ENCODE assay signal across 18 cellular contexts in genomic region chr12:3314306-3314663, GRCh38.
DNase-seq lines count a peak whose midpoint lies in the region; ATAC-seq and TF ChIP-seq lines count a peak whose summit lies in the region.
"Had no signal": no experiment of that assay in that cellular context is flagged by ENCODE, and none has a peak within 500 bp of the region (broad histone marks: within the 10 kb centered on the region; RNA-seq: fewer than 3 reads in every experiment).

No MANE protein-coding gene starts in this region.

- H3K27me3 Mint-ChIP-seq in WTC11 (ENCODE audit: low read depth) = no peaks in the 10 kb centered on the region
- H3K27me3 Mint-ChIP-seq in T-helper 2 cell treated with Interferon-gamma antibody and Interleukin-4, amounts not matched to agents 5 μg/mL and 100 μg/mL, for 36 hours (ENCODE audit: low read depth) = peaks cover 2% of the 10 kb centered on the region

- no peaks in the 10 kb centered on the region for H3K79me1 ChIP-seq in mesenchymal stem cell (replicated peaks; ENCODE audit: low read length, poor library complexity, severe bottlenecking)

- H3K9me3 ChIP-seq in Loucy (ENCODE audit: insufficient read depth, low read depth, low read length) (no peaks in the 10 kb centered on the region), mesenchymal stem cell (ENCODE audit: control insufficient read depth, low read length) (no peaks in the 10 kb centered on the region)
- H3K9me3 ChIP-seq: stomach had no signal

- H2BK15ac ChIP-seq in mesenchymal stem cell (ENCODE audit: low read depth, poor library complexity, severe bottlenecking) = no peak overlapping the region

- H3K4me2 ChIP-seq in Loucy (ENCODE audit: low read depth, low read length, poor library complexity, severe bottlenecking) (no peak overlapping the region), mesenchymal stem cell (ENCODE audit: low read length, poor library complexity, severe bottlenecking) (no peak overlapping the region)

- 72% methylated on average over 4 of the region's 5 CpGs for WGBS in mesenchymal stem cell

- H3K4me1 ChIP-seq in Loucy (ENCODE audit: insufficient read depth, low read length, poor library complexity, severe bottlenecking) (no peaks in the 10 kb centered on the region), mesenchymal stem cell (ENCODE audit: control insufficient read depth, insufficient read depth, low read depth, low read length) (peaks cover 18% of the 10 kb centered on the region)

- peak; percentile 97 for DNase-seq in DMS53 treated with DMSO at 0.1 percent for 48 hours (lab: John Stamatoyannopoulos, UW; ENCODE audit: unreplicated experiment)
- DNase-seq in WTC11 (ENCODE audit: low spot score) = no peak
- DNase-seq in mesenchymal stem cell = no peak
- no peak for DNase-seq in NCI-H128 (lab: John Stamatoyannopoulos, UW; ENCODE audit: unreplicated experiment)
- no peak for DNase-seq in putamen (ENCODE audit: low spot score)
- no peak for DNase-seq in T-helper 2 cell treated with Interferon-gamma antibody and Interleukin-4, amounts not matched to agents 5 μg/mL and 100 μg/mL, for 36 hours (ENCODE audit: low spot score)
- DNase-seq: activated CD4-positive, CD25-positive, alpha-beta regulatory T cell treated with anti-CD3 and anti-CD28 coated beads, Interleukin-2, amount 50 U/mL, for 72 hours; CD8-positive, alpha-beta memory T cell; stimulated activated CD4-positive, alpha-beta T cell treated with anti-CD3 and anti-CD28 coated beads, Interleukin-4, amount 100 ng/mL, for 1 hour; stomach; trophoblast cell had no signal

- no peaks in the 10 kb centered on the region for H3K36me3 Mint-ChIP-seq in WTC11
- H3K36me3 Mint-ChIP-seq in T-helper 2 cell treated with Interferon-gamma antibody and Interleukin-4, amounts not matched to agents 5 μg/mL and 100 μg/mL, for 36 hours (ENCODE audit: low read depth) = no peaks in the 10 kb centered on the region
- H3K36me3 Mint-ChIP-seq: activated naive CD4-positive, alpha-beta T cell treated with anti-CD3 and anti-CD28 coated beads, Interleukin-2, amount 10 ng/mL, durations not matched to agents 7 days and 5 days; CD8-positive, alpha-beta memory T cell; natural killer cell treated with Interleukin-12 subunit alpha and Interleukin-12 subunit beta and Interleukin-15 and Interleukin-18, amount 100 ng/mL, for 72 hours had no signal

- H2AFZ ChIP-seq in Loucy (ENCODE audit: low read length) = no peak overlapping the region
- no peak overlapping the region for H2AFZ ChIP-seq in mesenchymal stem cell (ENCODE audit: low read depth, low read length)

- H3K4me1 Mint-ChIP-seq in WTC11 = peaks cover 8% of the 10 kb centered on the region
- H3K4me1 Mint-ChIP-seq in T-helper 2 cell treated with Interferon-gamma antibody and Interleukin-4, amounts not matched to agents 5 μg/mL and 100 μg/mL, for 36 hours (ENCODE audit: low read depth) = no peaks in the 10 kb centered on the region
- H3K4me1 Mint-ChIP-seq: activated naive CD4-positive, alpha-beta T cell treated with anti-CD3 and anti-CD28 coated beads, Interleukin-2, amount 10 ng/mL, durations not matched to agents 7 days and 5 days; CD8-positive, alpha-beta memory T cell; central memory CD8-positive, alpha-beta T cell had no signal

- peak; percentile 17 for ATAC-seq in WTC11
- no peak for ATAC-seq in GM21515 (IDR thresholded peaks at IDR 0.05; ENCODE audit: unreplicated experiment)

- peak overlapping the region in 1 of 2 experiments; percentile 39 for H3K14ac ChIP-seq in mesenchymal stem cell (ENCODE audit: low read length in 2 of 2)

- no peak overlapping the region for H3K4me3 Mint-ChIP-seq in WTC11
- no peak overlapping the region for H3K4me3 Mint-ChIP-seq in T-helper 2 cell treated with Interferon-gamma antibody and Interleukin-4, amounts not matched to agents 5 μg/mL and 100 μg/mL, for 36 hours
- H3K4me3 Mint-ChIP-seq: activated naive CD4-positive, alpha-beta T cell treated with anti-CD3 and anti-CD28 coated beads, Interleukin-2, amount 10 ng/mL, durations not matched to agents 7 days and 5 days; CD8-positive, alpha-beta memory T cell; central memory CD8-positive, alpha-beta T cell; natural killer cell treated with Interleukin-12 subunit alpha and Interleukin-12 subunit beta and Interleukin-15 and Interleukin-18, amount 100 ng/mL, for 72 hours had no signal

- no peak overlapping the region for H3K9ac ChIP-seq in Loucy (ENCODE audit: low read depth, low read length, poor library complexity, severe bottlenecking)
- peak overlapping the region; percentile 41 for H3K9ac ChIP-seq in mesenchymal stem cell (ENCODE audit: low read length)

- H3K27ac ChIP-seq in mesenchymal stem cell (ENCODE audit: low read length, poor library complexity, severe bottlenecking) = no peak overlapping the region
- H3K27ac ChIP-seq: epithelial cell of prostate had no signal

- H3F3A ChIP-seq in Loucy (ENCODE audit: low read depth) = no peaks in the 10 kb centered on the region

- H3K36me3 ChIP-seq in Loucy (ENCODE audit: insufficient read depth, low read length) (no peaks in the 10 kb centered on the region), mesenchymal stem cell (ENCODE audit: control insufficient read depth in 1 of 2, insufficient read depth in 2 of 2, low read depth in 1 of 2, low read length in 2 of 2) (no peaks in the 10 kb centered on the region)
- H3K36me3 ChIP-seq: stomach had no signal

- no peaks in the 10 kb centered on the region for H3K79me2 ChIP-seq in Loucy (ENCODE audit: insufficient read depth, low read length)

- H3K27ac Mint-ChIP-seq in WTC11 = no peak overlapping the region
- H3K27ac Mint-ChIP-seq in T-helper 2 cell treated with Interferon-gamma antibody and Interleukin-4, amounts not matched to agents 5 μg/mL and 100 μg/mL, for 36 hours = no peak overlapping the region
- H3K27ac Mint-ChIP-seq: activated naive CD4-positive, alpha-beta T cell treated with anti-CD3 and anti-CD28 coated beads, Interleukin-2, amount 10 ng/mL, durations not matched to agents 7 days and 5 days; CD8-positive, alpha-beta memory T cell; natural killer cell treated with Interleukin-12 subunit alpha and Interleukin-12 subunit beta and Interleukin-15 and Interleukin-18, amount 100 ng/mL, for 72 hours had no signal

- H3K4ac ChIP-seq in mesenchymal stem cell (ENCODE audit: low read depth in 1 of 2, low read length in 2 of 2) = no peak overlapping the region

- no peak overlapping the region for H2BK12ac ChIP-seq in mesenchymal stem cell (ENCODE audit: low read length in 2 of 2)

- no peak overlapping the region for H2BK5ac ChIP-seq in mesenchymal stem cell (ENCODE audit: low read depth, low read length, poor library complexity, severe bottlenecking)

- H3K9me3 Mint-ChIP-seq in WTC11 = no peaks in the 10 kb centered on the region
- no peaks in the 10 kb centered on the region for H3K9me3 Mint-ChIP-seq in T-helper 2 cell treated with Interferon-gamma antibody and Interleukin-4, amounts not matched to agents 5 μg/mL and 100 μg/mL, for 36 hours
- H3K9me3 Mint-ChIP-seq: activated naive CD4-positive, alpha-beta T cell treated with anti-CD3 and anti-CD28 coated beads, Interleukin-2, amount 10 ng/mL, durations not matched to agents 7 days and 5 days; CD8-positive, alpha-beta memory T cell; central memory CD8-positive, alpha-beta T cell; natural killer cell treated with Interleukin-12 subunit alpha and Interleukin-12 subunit beta and Interleukin-15 and Interleukin-18, amount 100 ng/mL, for 72 hours had no signal

- no peaks in the 10 kb centered on the region for H3K9me2 ChIP-seq in Loucy (replicated peaks; ENCODE audit: low read depth, low read length)

- no peak overlapping the region for H3K18ac ChIP-seq in mesenchymal stem cell (ENCODE audit: low read depth in 1 of 2, low read length in 2 of 2)

- no peak overlapping the region for H4K8ac ChIP-seq in mesenchymal stem cell (ENCODE audit: low read length)

- H2BK120ac ChIP-seq in mesenchymal stem cell (ENCODE audit: low read depth, low read length) = no peak overlapping the region

- no peak overlapping the region for H3K23ac ChIP-seq in mesenchymal stem cell (ENCODE audit: low read length in 2 of 2)

- H4K20me1 ChIP-seq in Loucy (ENCODE audit: insufficient read depth, low read length, poor library complexity, severe bottlenecking) = no peaks in the 10 kb centered on the region

- POLR2A ChIA-PET in WTC11 (lab: Charles Lee) = interaction anchor here (1.1 kb wide), 1 partner anchor 177 kb away, joined by 3 read pairs; no protein-coding TSS in a partner anchor

- H3K27me3 ChIP-seq in Loucy (ENCODE audit: insufficient read depth, low read length, poor library complexity, severe bottlenecking) (no peaks in the 10 kb centered on the region), mesenchymal stem cell (ENCODE audit: control insufficient read depth in 1 of 2, insufficient read depth in 1 of 2, low read length in 2 of 2) (peaks cover 17 to 71% of the 10 kb centered on the region in 2 experiments)
- H3K27me3 ChIP-seq: dorsolateral prefrontal cortex had no signal

- CTCF ChIA-PET in WTC11 (lab: Charles Lee) = interaction anchor here (0.5 to 6.1 kb wide), 39 partner anchors 9 to 490 kb away, joined by 3 to 114 read pairs (median 5); partner anchors contain the start of genes CRACR2A and PRMT8

- no peak overlapping the region for H4K91ac ChIP-seq in mesenchymal stem cell (ENCODE audit: low read length)

- H3K4me3 ChIP-seq in Loucy (ENCODE audit: low read length, poor library complexity, severe bottlenecking) (no peak overlapping the region), mesenchymal stem cell (ENCODE audit: insufficient read depth in 1 of 2, low read depth in 1 of 2, low read length in 2 of 2) (peak overlapping the region in 1 of 2 experiments; percentile 10)
- H3K4me3 ChIP-seq: dorsolateral prefrontal cortex, stomach had no signal

- peak; percentile 32 for TF ChIP-seq CTCF in Loucy (conservative IDR thresholded peaks at IDR 0.05; ENCODE audit: low read length)
- no peak for TF ChIP-seq CTCF in WTC11 (IDR thresholded peaks at IDR 0.05)

- H2AK5ac ChIP-seq in mesenchymal stem cell (ENCODE audit: low read length, severe bottlenecking) = no peak overlapping the region

TF ChIP-seq in WTC11, 78 proteins besides CTCF, POLR2A, EP300 and RAD21 (continues in another document):
- no peak for TF ChIP-seq TCF7 (CRISPR knock-in tag; IDR thresholded peaks at IDR 0.05; ENCODE audit: low read depth)
- no peak for TF ChIP-seq CBFB (CRISPR knock-in tag; IDR thresholded peaks at IDR 0.05; ENCODE audit: low read depth)
- no peak for TF ChIP-seq NR3C1 (CRISPR knock-in tag; conservative IDR thresholded peaks at IDR 0.05; ENCODE audit: low read depth)
